Comparison of ENCODE assay signal across 1 cellular context in the genomic region with DNA sequence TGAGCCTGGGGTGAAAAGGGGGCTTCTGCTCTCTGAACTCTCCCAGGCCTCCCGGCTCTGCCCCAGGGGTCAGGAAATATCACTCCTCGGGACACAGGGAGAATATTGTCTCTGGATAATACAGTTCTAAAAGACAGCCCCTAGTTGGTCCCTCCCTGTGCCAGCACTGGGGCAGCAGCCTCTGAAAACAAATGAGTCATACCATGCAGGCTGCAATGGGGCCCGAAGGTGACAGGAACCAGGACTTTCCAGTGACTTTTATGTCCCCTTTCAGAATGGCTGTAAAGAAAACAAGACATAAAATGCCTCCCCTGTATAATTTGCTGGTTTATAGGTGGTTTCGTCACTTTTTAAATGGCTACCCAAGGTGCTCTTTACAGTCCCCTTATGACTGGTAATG.
TF ChIP-seq lines count a peak whose summit lies in the region.

No MANE protein-coding gene starts in this region.

TF ChIP-seq in GM12878, 131 proteins besides CTCF, POLR2A, EP300 and RAD21 (continued from another document):
- TF ChIP-seq, protein P1, sequence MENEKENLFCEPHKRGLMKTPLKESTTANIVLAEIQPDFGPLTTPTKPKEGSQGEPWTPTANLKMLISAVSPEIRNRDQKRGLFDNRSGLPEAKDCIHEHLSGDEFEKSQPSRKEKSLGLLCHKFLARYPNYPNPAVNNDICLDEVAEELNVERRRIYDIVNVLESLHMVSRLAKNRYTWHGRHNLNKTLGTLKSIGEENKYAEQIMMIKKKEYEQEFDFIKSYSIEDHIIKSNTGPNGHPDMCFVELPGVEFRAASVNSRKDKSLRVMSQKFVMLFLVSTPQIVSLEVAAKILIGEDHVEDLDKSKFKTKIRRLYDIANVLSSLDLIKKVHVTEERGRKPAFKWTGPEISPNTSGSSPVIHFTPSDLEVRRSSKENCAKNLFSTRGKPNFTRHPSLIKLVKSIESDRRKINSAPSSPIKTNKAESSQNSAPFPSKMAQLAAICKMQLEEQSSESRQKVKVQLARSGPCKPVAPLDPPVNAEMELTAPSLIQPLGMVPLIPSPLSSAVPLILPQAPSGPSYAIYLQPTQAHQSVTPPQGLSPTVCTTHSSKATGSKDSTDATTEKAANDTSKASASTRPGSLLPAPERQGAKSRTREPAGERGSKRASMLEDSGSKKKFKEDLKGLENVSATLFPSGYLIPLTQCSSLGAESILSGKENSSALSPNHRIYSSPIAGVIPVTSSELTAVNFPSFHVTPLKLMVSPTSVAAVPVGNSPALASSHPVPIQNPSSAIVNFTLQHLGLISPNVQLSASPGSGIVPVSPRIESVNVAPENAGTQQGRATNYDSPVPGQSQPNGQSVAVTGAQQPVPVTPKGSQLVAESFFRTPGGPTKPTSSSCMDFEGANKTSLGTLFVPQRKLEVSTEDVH (IDR thresholded peaks at IDR 0.05; ENCODE audit: low read depth, partially characterized antibody) = no peak
- TF ChIP-seq TARDBP (IDR thresholded peaks at IDR 0.05; ENCODE audit: borderline replicate concordance) = no peak
- TF ChIP-seq WRNIP1 (IDR thresholded peaks at IDR 0.05; ENCODE audit: borderline replicate concordance, low read depth, low read length) = no peak
- no peak for TF ChIP-seq USF1 (IDR thresholded peaks at IDR 0.05; ENCODE audit: borderline replicate concordance, extremely low read length, insufficient read depth, low read depth, low read length)
- TF ChIP-seq TAF1 (IDR thresholded peaks at IDR 0.05; ENCODE audit: borderline replicate concordance, low read depth, low read length) = no peak
